In genomic region chr1:155455588-155456195, GRCh38 we compare ENCODE assay signal across 13 cellular contexts.
DNase-seq lines count a peak whose midpoint lies in the region; TF ChIP-seq lines count a peak whose summit lies in the region.
"Had no signal": no experiment of that assay in that cellular context is flagged by ENCODE, and none has a peak within 500 bp of the region (broad histone marks: within the 10 kb centered on the region; RNA-seq: fewer than 3 reads in every experiment).

No MANE protein-coding gene starts in this region.

- CTCF ChIA-PET in SK-N-SH (lab: Yijun Ruan, JAX), result interaction anchor here (0.8 kb wide), 1 partner anchor 49 kb away, joined by 4 read pairs; no protein-coding TSS in a partner anchor

- H3K9me3 ChIP-seq in SK-N-SH, result no peaks in the 10 kb centered on the region
- H3K9me3 ChIP-seq in osteoblast (ENCODE audit: low read depth, low read length), result no peaks in the 10 kb centered on the region
- H3K9me3 ChIP-seq: gastroesophageal sphincter had no signal

- H3K79me2 ChIP-seq in SK-N-SH (ENCODE audit: insufficient read depth) (peaks cover 34% of the 10 kb centered on the region; the same call in 1 of the 2 replicates), osteoblast (ENCODE audit: insufficient read depth, low read length) (peaks cover 27% of the 10 kb centered on the region)

- H2AFZ ChIP-seq in SK-N-SH (ENCODE audit: low read depth), result no peak overlapping the region
- no peak overlapping the region for H2AFZ ChIP-seq in osteoblast (ENCODE audit: low read length)

- DNase-seq in NCI-H2171 treated with DMSO at 0.1 percent for 48 hours (lab: John Stamatoyannopoulos, UW) (peak; percentile 30), NCI-H2171 (lab: John Stamatoyannopoulos, UW) (no peak), SK-N-SH (peak; percentile 66), fibroblast of peridontal ligament (ENCODE audit: extremely low read depth) (peak; percentile 54), osteoblast (ENCODE audit: insufficient read length, low spot score, missing footprints) (no peak), NOMO-1 treated with DMSO at 0.1 percent for 48 hours (lab: John Stamatoyannopoulos, UW; ENCODE audit: unreplicated experiment) (no peak), foreskin melanocyte (no peak)
- no peak for DNase-seq in effector CD8-positive, alpha-beta T cell (lab: John Stamatoyannopoulos, UW)
- DNase-seq: NCI-H510A treated with DMSO at 0.1 percent for 48 hours, retina, SHP77 treated with DMSO at 0.1 percent for 48 hours had no signal

- TF ChIP-seq EP300 in SK-N-SH (IDR thresholded peaks at IDR 0.05; ENCODE audit: borderline replicate concordance in 1 of 2, low read depth in 1 of 2, low read length in 1 of 2), result peak in 1 of 2 experiments; percentile 59; a peak in 1 of 4 replicates

- H3K9me2 ChIP-seq in SK-N-SH, result no peaks in the 10 kb centered on the region

- no peak overlapping the region for H3K4me3 ChIP-seq in SK-N-SH (ENCODE audit: low read depth in 2 of 2, low read length in 1 of 2)
- no peak overlapping the region for H3K4me3 ChIP-seq in osteoblast (ENCODE audit: insufficient read depth, low read length)
- H3K4me3 ChIP-seq: gastroesophageal sphincter, lung had no signal

- H3K27ac ChIP-seq in SK-N-SH (ENCODE audit: low read depth in 2 of 2, low read length in 1 of 2) (peak overlapping the region; percentile 69 to 77), osteoblast (ENCODE audit: low read depth, low read length) (peak overlapping the region; percentile 34)
- H3K27ac ChIP-seq: gastroesophageal sphincter had no signal

- H3K9ac ChIP-seq in SK-N-SH, result no peak overlapping the region

- H3K27me3 ChIP-seq in SK-N-SH (ENCODE audit: insufficient read depth) (no peaks in the 10 kb centered on the region), osteoblast (ENCODE audit: insufficient read depth, low read length) (no peaks in the 10 kb centered on the region)
- H3K27me3 ChIP-seq: gastroesophageal sphincter had no signal

- H3K4me1 ChIP-seq in SK-N-SH (ENCODE audit: control insufficient read depth in 1 of 2, insufficient read depth in 2 of 2, low read depth in 1 of 2, low read length in 1 of 2) (peaks cover 16 to 18% of the 10 kb centered on the region in 2 experiments), osteoblast (ENCODE audit: insufficient read depth, low read length) (peaks cover 19% of the 10 kb centered on the region)

- 0 out of 2 replicates have a peak, but pooled peaks have one; percentile 13 for TF ChIP-seq RAD21 in SK-N-SH (IDR thresholded peaks at IDR 0.05; ENCODE audit: low read length)

- H4K20me1 ChIP-seq in SK-N-SH (ENCODE audit: insufficient read depth) (no peaks in the 10 kb centered on the region), osteoblast (ENCODE audit: insufficient read depth, low read length) (peaks cover 6% of the 10 kb centered on the region)

- TF ChIP-seq CTCF in SK-N-SH (IDR thresholded peaks at IDR 0.05) (no peak), osteoblast (IDR thresholded peaks at IDR 0.05; ENCODE audit: extremely low read depth, low read depth, low read length) (no peak)

- peak overlapping the region; percentile 20; the same call in 1 of the 2 replicates for H3K4me2 ChIP-seq in SK-N-SH
- peak overlapping the region; percentile 45 for H3K4me2 ChIP-seq in osteoblast (ENCODE audit: insufficient read depth, low read length)

- WGBS in SK-N-SH (ENCODE audit: low lambda C conversion rate), result 38% methylated on average over 1 of the region's 1 CpG

- POLR2A ChIA-PET in SK-N-SH (lab: Yijun Ruan, JAX), result no interaction called here

- H3K36me3 ChIP-seq in SK-N-SH (replicated peaks in 1 of 2; ENCODE audit: control insufficient read depth in 1 of 2, insufficient read depth in 2 of 2, low read length in 1 of 2) (peaks cover 9 to 32% of the 10 kb centered on the region in 2 experiments), osteoblast (ENCODE audit: insufficient read depth, low read length) (peaks cover 12% of the 10 kb centered on the region)

- peaks cover 20% of the 10 kb centered on the region for H3F3A ChIP-seq in SK-N-SH (replicated peaks; ENCODE audit: insufficient read depth)

TF ChIP-seq in SK-N-SH, 30 proteins besides CTCF, POLR2A, EP300 and RAD21:
- TF ChIP-seq NFIC (IDR thresholded peaks at IDR 0.05; ENCODE audit: borderline replicate concordance), result peak; percentile 51; the same call in 1 of the 2 replicates
- TF ChIP-seq TAF1 (IDR thresholded peaks at IDR 0.05; ENCODE audit: borderline replicate concordance, low read depth, low read length), result no peak
- TF ChIP-seq ZBTB33 (IDR thresholded peaks at IDR 0.05; ENCODE audit: borderline replicate concordance, low read depth), result no peak
- TF ChIP-seq YY1 (IDR thresholded peaks at IDR 0.05; ENCODE audit: low read depth), result no peak
- no peak for TF ChIP-seq CHD2 (IDR thresholded peaks at IDR 0.05; ENCODE audit: low read length, partially characterized antibody)
- no peak for TF ChIP-seq NRF1 (IDR thresholded peaks at IDR 0.05; ENCODE audit: low read depth, low read length)
- TF ChIP-seq GATA2 (CRISPR knock-in tag; IDR thresholded peaks at IDR 0.05), result peak; percentile 28; the same call in 1 of the 2 replicates
- no peak for TF ChIP-seq MEF2A (IDR thresholded peaks at IDR 0.05; ENCODE audit: borderline replicate concordance, low read depth)
- peak; percentile 26; the same call in 1 of the 2 replicates for TF ChIP-seq MXI1 (IDR thresholded peaks at IDR 0.05; ENCODE audit: low read depth, low read length)
- no peak for TF ChIP-seq USF1 (IDR thresholded peaks at IDR 0.05; ENCODE audit: borderline replicate concordance, low read depth)
- no peak for TF ChIP-seq USF2 (IDR thresholded peaks at IDR 0.05; ENCODE audit: borderline replicate concordance, low read depth, low read length)
- TF ChIP-seq PBX3 (IDR thresholded peaks at IDR 0.05), result peak; percentile 31; the same call in 1 of the 2 replicates
- no peak for TF ChIP-seq JUND (IDR thresholded peaks at IDR 0.05)
- peak; percentile 72 for TF ChIP-seq TCF12 (IDR thresholded peaks at IDR 0.05)

Comparison
In these comparisons a context has a peak if more than half of its experiments do, and no peak if none do; other contexts are left out.
1. DNase-seq: peak in NCI-H2171 treated with DMSO at 0.1 percent for 48 hours (single experiment), SK-N-SH (single experiment) and fibroblast of peridontal ligament (single experiment); none in NCI-H2171 (single experiment), osteoblast (single experiment), effector CD8-positive, alpha-beta T cell (single experiment), NOMO-1 treated with DMSO at 0.1 percent for 48 hours (single experiment) and foreskin melanocyte (single experiment).